In genomic region chr20:2470432-2471193, GRCh38 we compare ENCODE assay signal across 1 cellular context.
A peak's percentile ranks its signal among the peaks of the same experiment; 100 is the strongest.
TF ChIP-seq lines count a peak whose summit lies in the region.

Gene SNRPB, minus strand, starts transcription at chr20:2470789. Its CDS starts 99 bp downstream, at chr20:2470690.

TF ChIP-seq in A549, 52 proteins besides CTCF, POLR2A, EP300 and RAD21 (continued from another document):
- TF ChIP-seq BCL3 (IDR thresholded peaks at IDR 0.05), result peak; percentile 97
- peak; percentile 46; the same call in 1 of the 2 replicates for TF ChIP-seq GATA3 (IDR thresholded peaks at IDR 0.05; ENCODE audit: borderline replicate concordance)
- TF ChIP-seq NR3C1 (IDR thresholded peaks at IDR 0.05), result no peak
- no peak for TF ChIP-seq HOXB13 (CRISPR knock-in tag; IDR thresholded peaks at IDR 0.05; ENCODE audit: low read depth)
- TF ChIP-seq CBX2 (IDR thresholded peaks at IDR 0.05; ENCODE audit: borderline replicate concordance, low read depth), result no peak
- TF ChIP-seq TFCP2L1 (CRISPR knock-in tag; IDR thresholded peaks at IDR 0.05), result peak; percentile 47; the same call in 1 of the 2 replicates
- TF ChIP-seq REST (IDR thresholded peaks at IDR 0.05), result peak; percentile 42; the same call in 1 of the 2 replicates
- TF ChIP-seq JUN (IDR thresholded peaks at IDR 0.05), result peak; percentile 97 to 100
- no peak for TF ChIP-seq SMC3 (IDR thresholded peaks at IDR 0.05)
- TF ChIP-seq PHF8 (IDR thresholded peaks at IDR 0.05; ENCODE audit: borderline replicate concordance, low read depth), result peak; percentile 97
- no peak for TF ChIP-seq ZNF302 (CRISPR knock-in tag; IDR thresholded peaks at IDR 0.05)
